Comparison of ENCODE assay signal across 20 cellular contexts in genomic region chr2:224941958-224942357, GRCh38.
DNase-seq lines count a peak whose midpoint lies in the region; ATAC-seq and TF ChIP-seq lines count a peak whose summit lies in the region.
"Had no signal": no experiment of that assay in that cellular context is flagged by ENCODE, and none has a peak within 500 bp of the region (broad histone marks: within the 10 kb centered on the region; RNA-seq: fewer than 3 reads in every experiment).

No MANE protein-coding gene starts in this region.

- no peak overlapping the region for H3K27ac ChIP-seq in IMR-90 (ENCODE audit: insufficient read depth, low read length)
- H3K27ac ChIP-seq: left ventricle myocardium inferior, suprapubic skin, VCaP had no signal

- H3K9me3 ChIP-seq in IMR-90 (ENCODE audit: control insufficient read depth, insufficient read depth, low read length) = no peaks in the 10 kb centered on the region
- H3K9me3 ChIP-seq: breast epithelium, left ventricle myocardium inferior, suprapubic skin had no signal

- no peak overlapping the region for H4K5ac ChIP-seq in IMR-90 (ENCODE audit: low read depth, low read length)

- no peak overlapping the region for H3K18ac ChIP-seq in IMR-90 (ENCODE audit: low read depth, low read length)

- 0 out of 2 replicates have a peak, but pooled peaks cover 2% of the 10 kb centered on the region for H3K4me1 ChIP-seq in IMR-90 (ENCODE audit: control insufficient read depth, insufficient read depth, low read length)
- H3K4me1 ChIP-seq: breast epithelium, left ventricle myocardium inferior had no signal

- H3K9ac ChIP-seq in IMR-90 (ENCODE audit: low read depth, low read length) = no peak overlapping the region

- H3K79me1 ChIP-seq in IMR-90 (ENCODE audit: low read depth in 1 of 2, low read length in 2 of 2) = peaks cover 36 to 50% of the 10 kb centered on the region in 2 experiments

- no peak overlapping the region for H2AFZ ChIP-seq in IMR-90 (replicated peaks; ENCODE audit: low read length, poor library complexity)

- peaks cover 64% of the 10 kb centered on the region for H3K4me1 Mint-ChIP-seq in T-helper 2 cell treated with Interferon-gamma antibody and Interleukin-4, amounts not matched to agents 5 μg/mL and 100 μg/mL, for 36 hours (ENCODE audit: low read depth)
- peaks cover 65% of the 10 kb centered on the region for H3K4me1 Mint-ChIP-seq in activated naive CD8-positive, alpha-beta T cell treated with anti-CD3 and anti-CD28 coated beads for 36 hours
- peaks cover 62 to 81% of the 10 kb centered on the region in 2 donors for H3K4me1 Mint-ChIP-seq in natural killer cell treated with Interleukin-12 subunit alpha and Interleukin-12 subunit beta and Interleukin-15 and Interleukin-18, amount 100 ng/mL, for 72 hours (ENCODE audit: low read depth in 2 of 2)

- H2AK5ac ChIP-seq in IMR-90 (ENCODE audit: low read depth, low read length) = no peak overlapping the region

- in situ Hi-C loops in IMR-90 (cut with MboI; ENCODE audit: low sequenced_read_pairs) = no loop called here

- no peak for ATAC-seq in IMR-90 (ENCODE audit: low read depth)
- ATAC-seq in natural killer cell treated with Interleukin-12 subunit alpha and Interleukin-12 subunit beta and Interleukin-15 and Interleukin-18, amount 100 ng/mL, for 72 hours = no peak
- ATAC-seq: SK-N-SH treated with all-trans-retinoic acid at 6 μM for 48 hours had no signal

- POLR2A ChIA-PET in IMR-90 (lab: Charles Lee; ENCODE audit: unreplicated experiment) = no interaction called here

- WGBS in IMR-90 (ENCODE audit: extremely low coverage in 2 of 2, insufficient read length in 1 of 2), 2 experiments = 100% methylated on average over 2 of the region's 2 CpGs; no CpG with 5 or more reads in 1 of the 2 experiments

- H2BK15ac ChIP-seq in IMR-90 (ENCODE audit: low read depth, low read length) = peak overlapping the region; percentile 0; the same call in 1 of the 3 replicates

- H3K27me3 Mint-ChIP-seq in T-helper 2 cell treated with Interferon-gamma antibody and Interleukin-4, amounts not matched to agents 5 μg/mL and 100 μg/mL, for 36 hours (ENCODE audit: low read depth) = no peaks in the 10 kb centered on the region
- H3K27me3 Mint-ChIP-seq in activated naive CD8-positive, alpha-beta T cell treated with anti-CD3 and anti-CD28 coated beads for 36 hours = no peaks in the 10 kb centered on the region
- H3K27me3 Mint-ChIP-seq in natural killer cell treated with Interleukin-12 subunit alpha and Interleukin-12 subunit beta and Interleukin-15 and Interleukin-18, amount 100 ng/mL, for 72 hours = no peaks in the 10 kb centered on the region

- no peaks in the 10 kb centered on the region for H3K36me3 ChIP-seq in IMR-90 (ENCODE audit: control insufficient read depth, insufficient read depth, low read length)
- H3K36me3 ChIP-seq: breast epithelium, left ventricle myocardium inferior, suprapubic skin had no signal

- BruUV-seq in IMR-90 (replicated peaks; lab: Mats Ljungman, UMichigan) = no TSS peak

- no peak overlapping the region for H4K8ac ChIP-seq in IMR-90 (ENCODE audit: low read depth in 2 of 2, low read length in 2 of 2)

- no peak for TF ChIP-seq POLR2A in IMR-90 (IDR thresholded peaks at IDR 0.05; ENCODE audit: low read depth, low read length)

- H2BK20ac ChIP-seq in IMR-90 (ENCODE audit: low read depth, low read length) = no peak overlapping the region

- no peaks in the 10 kb centered on the region for H3K9me3 Mint-ChIP-seq in T-helper 2 cell treated with Interferon-gamma antibody and Interleukin-4, amounts not matched to agents 5 μg/mL and 100 μg/mL, for 36 hours
- H3K9me3 Mint-ChIP-seq in activated naive CD8-positive, alpha-beta T cell treated with anti-CD3 and anti-CD28 coated beads for 36 hours = no peaks in the 10 kb centered on the region
- H3K9me3 Mint-ChIP-seq in natural killer cell treated with Interleukin-12 subunit alpha and Interleukin-12 subunit beta and Interleukin-15 and Interleukin-18, amount 100 ng/mL, for 72 hours = peaks cover 8% of the 10 kb centered on the region
- H3K9me3 Mint-ChIP-seq: nephron progenitor cell had no signal

- no peak overlapping the region for H3K14ac ChIP-seq in IMR-90 (replicated peaks; ENCODE audit: low read depth, low read length)

- H3K56ac ChIP-seq in IMR-90 (ENCODE audit: extremely low read depth, insufficient read depth, low read length) = no peak overlapping the region

- no peak overlapping the region for H3K23ac ChIP-seq in IMR-90 (ENCODE audit: low read depth, low read length)

- H2BK120ac ChIP-seq in IMR-90 (ENCODE audit: low read depth, low read length) = no peak overlapping the region

- H3K4me3 ChIP-seq in IMR-90 (ENCODE audit: insufficient read depth, low read depth, low read length) = no peak overlapping the region
- H3K4me3 ChIP-seq: breast epithelium, left ventricle myocardium inferior, suprapubic skin had no signal

- peak overlapping the region; percentile 67 for H3K4me3 Mint-ChIP-seq in T-helper 2 cell treated with Interferon-gamma antibody and Interleukin-4, amounts not matched to agents 5 μg/mL and 100 μg/mL, for 36 hours
- H3K4me3 Mint-ChIP-seq in activated naive CD8-positive, alpha-beta T cell treated with anti-CD3 and anti-CD28 coated beads for 36 hours = peak overlapping the region; percentile 79
- peak overlapping the region; percentile 71 for H3K4me3 Mint-ChIP-seq in natural killer cell treated with Interleukin-12 subunit alpha and Interleukin-12 subunit beta and Interleukin-15 and Interleukin-18, amount 100 ng/mL, for 72 hours
- H3K4me3 Mint-ChIP-seq: nephron progenitor cell had no signal

- DNase-seq in T-helper 2 cell treated with Interferon-gamma antibody and Interleukin-4, amounts not matched to agents 5 μg/mL and 100 μg/mL, for 36 hours (ENCODE audit: low spot score) = no peak
- no peak for DNase-seq in T-helper 2 cell
- DNase-seq in IMR-90 = no peak
- no peak for DNase-seq in activated naive CD8-positive, alpha-beta T cell treated with anti-CD3 and anti-CD28 coated beads for 36 hours
- DNase-seq in natural killer cell treated with Interleukin-12 subunit alpha and Interleukin-12 subunit beta and Interleukin-15 and Interleukin-18, amount 100 ng/mL, for 72 hours (ENCODE audit: low spot score) = no peak
- no peak for DNase-seq in SK-N-DZ (ENCODE audit: low spot score)
- no peak for DNase-seq in DMS153 (lab: John Stamatoyannopoulos, UW)
- DNase-seq in anterior cingulate cortex (lab: John Stamatoyannopoulos, UW) = no peak
- DNase-seq: 8988T, GDM1, hippocampal formation, Kasumi-1, left ventricle myocardium inferior, NCI-H1694, NCI-H510A treated with DMSO at 0.1 percent for 48 hours, nephron progenitor cell had no signal

- no peak overlapping the region for H3K4me2 ChIP-seq in IMR-90 (ENCODE audit: low read depth, low read length)

- H4K91ac ChIP-seq in IMR-90 (ENCODE audit: insufficient read depth, low read depth, low read length) = no peak overlapping the region

- H3K9me1 ChIP-seq in IMR-90 (ENCODE audit: insufficient read depth, low read length) = no peaks in the 10 kb centered on the region

- dilution Hi-C loops in IMR-90 (cut with HindIII; ENCODE audit: low sequenced_read_pairs, unreplicated experiment) = no loop called here

- no peak overlapping the region for H3K27ac Mint-ChIP-seq in T-helper 2 cell treated with Interferon-gamma antibody and Interleukin-4, amounts not matched to agents 5 μg/mL and 100 μg/mL, for 36 hours
- H3K27ac Mint-ChIP-seq in activated naive CD8-positive, alpha-beta T cell treated with anti-CD3 and anti-CD28 coated beads for 36 hours = peak overlapping the region; percentile 90
- peak overlapping the region; percentile 89 to 93 for H3K27ac Mint-ChIP-seq in natural killer cell treated with Interleukin-12 subunit alpha and Interleukin-12 subunit beta and Interleukin-15 and Interleukin-18, amount 100 ng/mL, for 72 hours
- H3K27ac Mint-ChIP-seq: nephron progenitor cell had no signal

- no peak overlapping the region for H2BK5ac ChIP-seq in IMR-90 (ENCODE audit: low read depth, low read length, poor library complexity, severe bottlenecking)

- TF ChIP-seq RAD21 in IMR-90 (IDR thresholded peaks at IDR 0.05; ENCODE audit: low read length) = no peak

- H3K4ac ChIP-seq in IMR-90 (ENCODE audit: low read depth, low read length) = no peak overlapping the region

- CTCF ChIA-PET in IMR-90 (lab: Yijun Ruan, JAX) = no interaction called here

- no peaks in the 10 kb centered on the region for H3K27me3 ChIP-seq in IMR-90 (ENCODE audit: control insufficient read depth, insufficient read depth, low read length)
- H3K27me3 ChIP-seq: breast epithelium, suprapubic skin had no signal

- no peaks in the 10 kb centered on the region for H4K20me1 ChIP-seq in IMR-90 (ENCODE audit: insufficient read depth, low read length)

- no peak overlapping the region for H2AK9ac ChIP-seq in IMR-90 (replicated peaks; ENCODE audit: low read depth, low read length, poor library complexity)

- peaks cover 55% of the 10 kb centered on the region for H3K36me3 Mint-ChIP-seq in T-helper 2 cell treated with Interferon-gamma antibody and Interleukin-4, amounts not matched to agents 5 μg/mL and 100 μg/mL, for 36 hours (ENCODE audit: low read depth)
- peaks cover 56% of the 10 kb centered on the region for H3K36me3 Mint-ChIP-seq in activated naive CD8-positive, alpha-beta T cell treated with anti-CD3 and anti-CD28 coated beads for 36 hours
- H3K36me3 Mint-ChIP-seq in natural killer cell treated with Interleukin-12 subunit alpha and Interleukin-12 subunit beta and Interleukin-15 and Interleukin-18, amount 100 ng/mL, for 72 hours = peaks cover 32% of the 10 kb centered on the region

- intact Hi-C loops in IMR-90 (cut with micrococcal nuclease) = no loop called here

- TF ChIP-seq CTCF in IMR-90 (conservative IDR thresholded peaks at IDR 0.05; ENCODE audit: low read depth, low read length) = no peak

TF ChIP-seq in IMR-90, 13 proteins besides CTCF, POLR2A, EP300 and RAD21 (continues in another document):
- TF ChIP-seq USF2 (IDR thresholded peaks at IDR 0.05; ENCODE audit: low read depth, low read length) (no peak), FOS (IDR thresholded peaks at IDR 0.05; ENCODE audit: low read depth, low read length) (no peak), MAZ (IDR thresholded peaks at IDR 0.05; ENCODE audit: borderline replicate concordance, low read depth, low read length) (no peak), RFX5 (IDR thresholded peaks at IDR 0.05; ENCODE audit: low read depth, low read length) (no peak), SMC3 (IDR thresholded peaks at IDR 0.05; ENCODE audit: low read depth, low read length) (no peak), MAFK (IDR thresholded peaks at IDR 0.05; ENCODE audit: low read depth, low read length) (no peak), CEBPB (IDR thresholded peaks at IDR 0.05; ENCODE audit: low read depth, low read length) (no peak), CHD1 (IDR thresholded peaks at IDR 0.05; ENCODE audit: low read depth, low read length) (no peak)
